In genomic region chr15:25797035-25797434, GRCh38 we compare ENCODE assay signal across 25 cellular contexts.
DNase-seq lines count a peak whose midpoint lies in the region; ATAC-seq and TF ChIP-seq lines count a peak whose summit lies in the region.
"Had no signal": no experiment of that assay in that cellular context is flagged by ENCODE, and none has a peak within 500 bp of the region (broad histone marks: within the 10 kb centered on the region; RNA-seq: fewer than 3 reads in every experiment).

No MANE protein-coding gene starts in this region.

- no peak overlapping the region for H3K4me3 ChIP-seq in left ventricle myocardium inferior
- H3K4me3 ChIP-seq in gastroesophageal sphincter, result peak overlapping the region in 1 of 2 donors; percentile 9
- no peak overlapping the region for H3K4me3 ChIP-seq in smooth muscle cell
- no peak overlapping the region for H3K4me3 ChIP-seq in trophoblast cell (ENCODE audit: low read depth, low read length)
- H3K4me3 ChIP-seq: breast epithelium, K562, pancreas, SK-N-MC had no signal

- no peaks in the 10 kb centered on the region for H4K20me1 ChIP-seq in smooth muscle cell (ENCODE audit: low read depth)

- H3K36me3 ChIP-seq in left ventricle myocardium inferior, result no peaks in the 10 kb centered on the region
- H3K36me3 ChIP-seq in gastroesophageal sphincter, result peaks cover 0 to 6% of the 10 kb centered on the region in 2 donors
- no peaks in the 10 kb centered on the region for H3K36me3 ChIP-seq in smooth muscle cell (ENCODE audit: low read depth)
- H3K36me3 ChIP-seq in trophoblast cell (ENCODE audit: control insufficient read depth in 1 of 2, insufficient read depth in 2 of 2, low read length in 2 of 2), result no peaks in the 10 kb centered on the region
- H3K36me3 ChIP-seq: breast epithelium, pancreas had no signal

- H3K4me2 ChIP-seq in smooth muscle cell (peak overlapping the region; percentile 0), trophoblast cell (ENCODE audit: low read length) (no peak overlapping the region)

- H2BK5ac ChIP-seq in trophoblast cell (ENCODE audit: low read depth, low read length, poor library complexity), result no peak overlapping the region

- no peak overlapping the region for H3K18ac ChIP-seq in trophoblast cell (ENCODE audit: low read length)

- H3K27me3 ChIP-seq in left ventricle myocardium inferior (ENCODE audit: low read depth), result peaks cover 28% of the 10 kb centered on the region
- no peaks in the 10 kb centered on the region for H3K27me3 ChIP-seq in gastroesophageal sphincter
- H3K27me3 ChIP-seq in smooth muscle cell (ENCODE audit: low read depth), result no peaks in the 10 kb centered on the region
- no peaks in the 10 kb centered on the region for H3K27me3 ChIP-seq in trophoblast cell (ENCODE audit: insufficient read depth, low read length)
- H3K27me3 ChIP-seq: breast epithelium, pancreas had no signal

- DNase-seq in left ventricle myocardium inferior, result no peak
- no peak for DNase-seq in Right ventricle myocardium superior
- no peak for DNase-seq in smooth muscle cell (lab: John Stamatoyannopoulos, UW; ENCODE audit: unreplicated experiment)
- no peak for DNase-seq in midbrain (lab: John Stamatoyannopoulos, UW)
- no peak for DNase-seq in trophoblast cell
- DNase-seq: activated B cell treated with CpG ODN at 0.5 μM for 24 hours; activated CD4-positive, alpha-beta T cell treated with anti-CD3 and anti-CD28 coated beads, Interleukin-2, amount 10 ng/mL, durations not matched to agents 7 days and 5 days; activated naive CD4-positive, alpha-beta T cell treated with Interleukin-2 at 50 U/mL for 16 hours; activated T-cell treated with anti-CD3 and anti-CD28 coated beads, Interleukin-2, amount 50 U/mL, for 1 hour; amygdala; CD4-positive, CD25-positive, alpha-beta regulatory T cell; NCI-H1092 treated with DMSO at 0.1 percent for 48 hours; NCI-H187; NCI-H2171 treated with DMSO at 0.1 percent for 48 hours; NCI-H510A; pancreas; stimulated activated CD4-positive, alpha-beta T cell treated with anti-CD3 and anti-CD28 coated beads, Interleukin-12 subunit alpha, Interleukin-12 subunit beta, amount 100 ng/mL, for 4 hours; stimulated activated CD4-positive, alpha-beta T cell treated with anti-CD3 and anti-CD28 coated beads, Interleukin-2, amount 100 ng/mL, for 48 hours; T-helper 1 cell had no signal

- TF ChIP-seq CTCF in left ventricle myocardium inferior (IDR thresholded peaks at IDR 0.05; ENCODE audit: borderline replicate concordance) (no peak), gastroesophageal sphincter (IDR thresholded peaks at IDR 0.05) (no peak), smooth muscle cell (IDR thresholded peaks at IDR 0.05; ENCODE audit: borderline replicate concordance, insufficient read depth, poor library complexity, severe bottlenecking) (no peak)

- no peak overlapping the region for H4K91ac ChIP-seq in trophoblast cell (ENCODE audit: low read depth, low read length)

- H4K12ac ChIP-seq in trophoblast cell (ENCODE audit: low read depth, low read length), result no peak overlapping the region

- TF ChIP-seq POLR2A in gastroesophageal sphincter (IDR thresholded peaks at IDR 0.05), result no peak

- H3K27ac ChIP-seq in left ventricle myocardium inferior (replicated peaks) (peak overlapping the region; percentile 23), gastroesophageal sphincter (peak overlapping the region; percentile 79 to 96 (median 87)), smooth muscle cell (ENCODE audit: low read depth) (peak overlapping the region; percentile 78), trophoblast cell (ENCODE audit: low read depth, low read length) (no peak overlapping the region)
- H3K27ac ChIP-seq: pancreas, SK-N-MC had no signal

- TF ChIP-seq EP300 in gastroesophageal sphincter (IDR thresholded peaks at IDR 0.05), result peak; percentile 41

- no peak for ATAC-seq in Right ventricle myocardium superior (ENCODE audit: poor library complexity)
- ATAC-seq in gastroesophageal sphincter, result peak; percentile 73
- no peak for ATAC-seq in HG02840 (IDR thresholded peaks at IDR 0.05; ENCODE audit: low FRiP score, unreplicated experiment)
- no peak for ATAC-seq in GM21360 (IDR thresholded peaks at IDR 0.05; ENCODE audit: unreplicated experiment)
- ATAC-seq: K562, pancreas had no signal

- H4K8ac ChIP-seq in trophoblast cell (ENCODE audit: low read depth, low read length), result no peak overlapping the region

- no peaks in the 10 kb centered on the region for H3K79me1 ChIP-seq in trophoblast cell (ENCODE audit: low read length)

- H3K9me3 ChIP-seq in left ventricle myocardium inferior (replicated peaks) (no peaks in the 10 kb centered on the region), gastroesophageal sphincter (no peaks in the 10 kb centered on the region), smooth muscle cell (replicated peaks; ENCODE audit: low read depth) (no peaks in the 10 kb centered on the region), trophoblast cell (ENCODE audit: insufficient read depth, low read depth, low read length) (no peaks in the 10 kb centered on the region)
- H3K9me3 ChIP-seq: breast epithelium, pancreas had no signal

- H3K4me1 ChIP-seq in left ventricle myocardium inferior, result peaks cover 15% of the 10 kb centered on the region
- H3K4me1 ChIP-seq in gastroesophageal sphincter, result peaks cover 8 to 91% (median 22%) of the 10 kb centered on the region in 3 donors
- H3K4me1 ChIP-seq in smooth muscle cell (ENCODE audit: low read depth), result no peaks in the 10 kb centered on the region
- H3K4me1 ChIP-seq in trophoblast cell (ENCODE audit: control insufficient read depth in 1 of 2, insufficient read depth in 2 of 2, low read length in 2 of 2), result no peaks in the 10 kb centered on the region
- H3K4me1 ChIP-seq: pancreas had no signal

- no peak overlapping the region for H2BK12ac ChIP-seq in trophoblast cell (ENCODE audit: low read length)

- H2AFZ ChIP-seq in smooth muscle cell (ENCODE audit: low read depth) (no peak overlapping the region), trophoblast cell (ENCODE audit: insufficient read depth, low read length, poor library complexity) (no peak overlapping the region)

- H3K9ac ChIP-seq in smooth muscle cell (ENCODE audit: low read depth), result peak overlapping the region; percentile 61
- no peak overlapping the region for H3K9ac ChIP-seq in trophoblast cell (ENCODE audit: low read length)

- no peak overlapping the region for H3K23ac ChIP-seq in trophoblast cell (ENCODE audit: low read length)

- intact Hi-C loops in left ventricle myocardium inferior (cut with micrococcal nuclease), result no loop called here
- intact Hi-C loops in Right ventricle myocardium superior (cut with DNase I), result no loop called here

- no peaks in the 10 kb centered on the region for H3F3A ChIP-seq in smooth muscle cell (ENCODE audit: low read depth)

- no peak overlapping the region for H3K14ac ChIP-seq in trophoblast cell (ENCODE audit: low read length)

- WGBS in gastroesophageal sphincter (ENCODE audit: low coverage in 1 of 2), 2 donors, result 27 to 63% methylated on average over 1 to 4 of the region's 4 CpGs
- WGBS in smooth muscle cell (ENCODE audit: low lambda C conversion rate), result 78% methylated on average over 4 of the region's 4 CpGs
- no CpG with 5 or more reads among the region's 4 CpGs for WGBS in trophoblast cell (ENCODE audit: extremely low coverage, insufficient coverage, insufficient read length)

- no peak overlapping the region for H2AK5ac ChIP-seq in trophoblast cell (ENCODE audit: low read length)

- no peak overlapping the region for H3K4ac ChIP-seq in trophoblast cell (ENCODE audit: low read depth, low read length)

- no peak overlapping the region for H2BK120ac ChIP-seq in trophoblast cell (ENCODE audit: insufficient read depth, low read length, poor library complexity)

- peaks cover 19% of the 10 kb centered on the region for H3K79me2 ChIP-seq in smooth muscle cell (ENCODE audit: low read depth)
- no peaks in the 10 kb centered on the region for H3K79me2 ChIP-seq in trophoblast cell (ENCODE audit: control insufficient read depth, insufficient read depth, low read length, poor library complexity)
